In genomic region chr4:40199999-40200880, GRCh38 we compare ENCODE assay signal across 9 cellular contexts. TPM values are rescaled to one million over a fixed set of nuclear protein-coding genes. Genes with fewer than 3 reads are reported as not detected.
DNase-seq lines count a peak whose midpoint lies in the region; ATAC-seq, FAIRE-seq and TF ChIP-seq lines count a peak whose summit lies in the region.
"Had no signal": no experiment of that assay in that cellular context is flagged by ENCODE, and none has a peak within 500 bp of the region (broad histone marks: within the 10 kb centered on the region; RNA-seq: fewer than 3 reads in every experiment).

No MANE protein-coding gene starts in this region.

- TF ChIP-seq POLR2A in GM12878 (IDR thresholded peaks at IDR 0.05; ENCODE audit: low read depth, low read length), result peak; percentile 79

- peak; percentile 47 for ATAC-seq in HG03103 (IDR thresholded peaks at IDR 0.05; ENCODE audit: low read depth, unreplicated experiment)
- peak; percentile 16 to 43 (median 35) for ATAC-seq in T-cell (replicated peaks in 1 of 4)
- peak; percentile 52 for ATAC-seq in GM12878
- no peak for ATAC-seq in aorta (ENCODE audit: low FRiP score)

- peak overlapping the region; percentile 95 to 96 for H3K27ac Mint-ChIP-seq in T-cell

- RAD21 ChIA-PET in GM12878 (lab: Charles Lee; ENCODE audit: unreplicated experiment), result interaction anchor here (0.5 to 18.0 kb wide), 15 partner anchors 8 to 1763 kb away, joined by 3 to 356 read pairs (median 8); no protein-coding TSS in a partner anchor

- H3K79me2 ChIP-seq in GM12878 (ENCODE audit: control insufficient read depth, insufficient read depth, low read length), result peaks cover 98% of the 10 kb centered on the region

- no peaks in the 10 kb centered on the region for H3K27me3 Mint-ChIP-seq in T-cell

- H2AFZ ChIP-seq in GM12878 (ENCODE audit: control insufficient read depth, low read depth, low read length), result no peak overlapping the region

- H3K4me3 ChIP-seq in GM12878, result peak overlapping the region; percentile 88
- no peak overlapping the region for H3K4me3 ChIP-seq in aorta (ENCODE audit: low read length in 2 of 2)
- H3K4me3 ChIP-seq: cardiac muscle cell had no signal

- no peaks in the 10 kb centered on the region for H3K9me3 Mint-ChIP-seq in T-cell

- no peaks in the 10 kb centered on the region for H3K9me3 ChIP-seq in GM12878 (replicated peaks; ENCODE audit: control insufficient read depth, insufficient read depth, low read length)
- H3K9me3 ChIP-seq in aorta (ENCODE audit: control insufficient read depth, low read length), result no peaks in the 10 kb centered on the region

- H3K36me3 ChIP-seq in GM12878 (ENCODE audit: control insufficient read depth in 2 of 2, insufficient read depth in 2 of 2, low read length in 1 of 2), result no peaks in the 10 kb centered on the region; a peak in 1 of 4 replicates
- no peaks in the 10 kb centered on the region for H3K36me3 ChIP-seq in aorta (ENCODE audit: control insufficient read depth in 1 of 2, insufficient read depth in 2 of 2, low read length in 1 of 2)
- H3K36me3 ChIP-seq: cardiac muscle cell had no signal

- peaks cover 8% of the 10 kb centered on the region for H3K4me1 ChIP-seq in GM12878 (ENCODE audit: control insufficient read depth, insufficient read depth, low read length)
- H3K4me1 ChIP-seq in aorta (ENCODE audit: control insufficient read depth in 1 of 2, insufficient read depth in 2 of 2, low read length in 2 of 2), result no peaks in the 10 kb centered on the region

- no peaks in the 10 kb centered on the region; the same call in 1 of the 2 replicates for H4K20me1 ChIP-seq in GM12878 (ENCODE audit: control insufficient read depth, insufficient read depth)

- peaks cover 40 to 58% (median 52%) of the 10 kb centered on the region in 3 donors for H3K4me1 Mint-ChIP-seq in T-cell

- H3K27me3 ChIP-seq in GM12878 (replicated peaks in 1 of 2; ENCODE audit: control insufficient read depth in 2 of 2, insufficient read depth in 2 of 2, low read length in 1 of 2) (no peaks in the 10 kb centered on the region), aorta (ENCODE audit: control insufficient read depth in 1 of 2, insufficient read depth in 2 of 2, low read length in 1 of 2) (no peaks in the 10 kb centered on the region)
- H3K27me3 ChIP-seq: cardiac muscle cell had no signal

- no peak for TF ChIP-seq CTCF in GM12878 (IDR thresholded peaks at IDR 0.05 in 2 of 3, conservative IDR thresholded peaks at IDR 0.05 in 1 of 3; ENCODE audit: control insufficient read depth in 2 of 3, extremely low read depth in 1 of 3, insufficient read depth in 1 of 3, low read depth in 3 of 3, low read length in 3 of 3)

- H3K4me3 Mint-ChIP-seq in T-cell, result peak overlapping the region; percentile 96 to 99 (median 98)

- H3K9ac ChIP-seq in GM12878 (ENCODE audit: control insufficient read depth, insufficient read depth, low read length), result peak overlapping the region; percentile 99

- intact Hi-C loops in GM12878 (cut with micrococcal nuclease; ENCODE audit: unreplicated experiment), result loop anchor here (1.0 to 10.0 kb wide), 8 partner anchors 13 to 1155 kb away; no protein-coding TSS in a partner anchor
- intact Hi-C loops in aorta (cut with DNase I), result no loop called here

- SMC1A ChIA-PET in GM12878 (lab: Charles Lee; ENCODE audit: uncharacterized antibody, unreplicated experiment), result interaction anchor here (0.7 to 20.3 kb wide), 15 partner anchors 8 to 473 kb away, joined by 3 to 374 read pairs (median 5); no protein-coding TSS in a partner anchor

- CTCF ChIA-PET in T-cell (lab: Charles Lee) (interaction anchor here (0.5 to 1.9 kb wide), 15 partner anchors 14 to 732 kb away, joined by 3 to 6 read pairs (median 5); no protein-coding TSS in a partner anchor), GM12878 (lab: Yijun Ruan, JAX) (interaction anchor here (0.6 to 1.9 kb wide), 15 partner anchors 8 to 117 kb away, joined by 3 to 17 read pairs (median 4); no protein-coding TSS in a partner anchor)

- peak; percentile 79 to 93 for TF ChIP-seq EP300 in GM12878 (IDR thresholded peaks at IDR 0.05; ENCODE audit: borderline replicate concordance in 1 of 2, control insufficient read depth in 1 of 2, low read depth in 2 of 2, low read length in 2 of 2)

- no TSS peak for BruUV-seq in GM12878 (replicated peaks; lab: Mats Ljungman, UMichigan)

- WGBS in GM12878 (ENCODE audit: insufficient coverage, insufficient replicate concordance, low lambda C conversion rate, missing lambda C conversion rate), result 1% methylated on average over 15 of the region's 15 CpGs
- 78 to 81% methylated on average over 15 of the region's 15 CpGs for WGBS in aorta, 2 donors

- POLR2A ChIA-PET in T-cell (lab: Charles Lee) (interaction anchor here (0.6 to 4.4 kb wide), 31 partner anchors 7 to 144 kb away, joined by 3 to 47 read pairs (median 5); partner anchors contain the start of gene N4BP2 (in 1 of the 2)), GM12878 (lab: Charles Lee) (interaction anchor here (0.8 to 12.0 kb wide), 15 partner anchors 8 to 427 kb away, joined by 3 to 214 read pairs (median 6); partner anchors contain the start of gene N4BP2)

- in situ Hi-C loops in GM12878 (cut with MboI), result loop anchor here (5.0 to 25.0 kb wide), 3 partner anchors 107 to 1388 kb away; partner anchors contain the start of genes SMIM14 and TLR1

- H3K36me3 Mint-ChIP-seq in T-cell, result peaks cover 52% of the 10 kb centered on the region

- peak; percentile 89 for FAIRE-seq in GM12878 (lab: Jason Lieb, UNC)

- no peak for TF ChIP-seq RAD21 in GM12878 (IDR thresholded peaks at IDR 0.05; ENCODE audit: insufficient read depth, low read depth, low read length)

- DNase-seq in activated gamma-delta T cell treated with Interleukin-2 at 50 U/mL for 16 hours (peak; percentile 60), activated gamma-delta T cell (lab: John Stamatoyannopoulos, UW) (no peak), T-cell (peak in 23 of 34 experiments; percentile 39 to 65 (median 49)), GM12878 (ENCODE audit: low read depth, low spot score) (peak; percentile 93), DMS 273 treated with DMSO at 0.1 percent for 48 hours (lab: John Stamatoyannopoulos, UW) (no peak), aorta (no peak)
- DNase-seq in stimulated activated CD4-positive, alpha-beta T cell treated with anti-CD3 and anti-CD28 coated beads, Interleukin-4, amount 100 ng/mL, for 1 hour, result peak; percentile 37

- peak overlapping the region; percentile 75 for H3K4me2 ChIP-seq in GM12878 (ENCODE audit: control insufficient read depth, insufficient read depth)

- H3K27ac ChIP-seq in GM12878 (ENCODE audit: control insufficient read depth, insufficient read depth) (peak overlapping the region; percentile 92), aorta (ENCODE audit: low read depth in 1 of 2, low read length in 2 of 2) (no peak overlapping the region)
- H3K27ac ChIP-seq: cardiac muscle cell had no signal

TF ChIP-seq in GM12878, 131 proteins besides CTCF, POLR2A, EP300 and RAD21 (continues in another document):
- TF ChIP-seq NR2C1 (IDR thresholded peaks at IDR 0.05) (no peak), FOXK2 (IDR thresholded peaks at IDR 0.05) (no peak), POLR2AphosphoS5 (IDR thresholded peaks at IDR 0.05; ENCODE audit: low read length) (peak; percentile 93), BACH1 (IDR thresholded peaks at IDR 0.05; ENCODE audit: borderline replicate concordance) (peak; percentile 73; the same call in 1 of the 2 replicates), PKNOX1 (IDR thresholded peaks at IDR 0.05) (no peak), CBFB (IDR thresholded peaks at IDR 0.05; ENCODE audit: low read depth) (peak; percentile 87; the same call in 1 of the 2 replicates), BCL3 (IDR thresholded peaks at IDR 0.05; ENCODE audit: borderline replicate concordance, insufficient read depth, low read depth, low read length, poor library complexity, severe bottlenecking) (peak; percentile 71), JUND (IDR thresholded peaks at IDR 0.05; ENCODE audit: low read depth, low read length) (0 out of 2 replicates have a peak, but pooled peaks have one; percentile 29)

RNA-seq across cellular contexts. Expression of gene RHOH, which starts 3.4 kb away (rescaled TPM):
- total RNA-seq in T-cell (100 to 1,000 TPM; 174 to 436 (median 216) TPM), GM12878 (2014; rRNA removed) (47.2 and 49.3 TPM in 2 replicates), GM12878 (2014; rRNA removed; fragmentation: Illumina TruSeq; extraction: Trizol) (46.5 and 48.1 TPM in 2 replicates), GM12878 (2021) (64.5 and 65.7 TPM in 2 replicates), aorta (1 to 10 TPM; 3.3 to 4.1 TPM)
- 89.6 and 93.8 TPM in 2 replicates for total RNA-seq in GM12878 (2013; cell fraction: nucleolus; rRNA removed)
- polyA plus RNA-seq in GM12878 (2011; ENCODE audit: low read depth), result 44.8 TPM
- polyA plus RNA-seq in GM12878 (2011; rRNA removed) (120 and 128 TPM in 2 replicates), GM12878 (2014; fragmentation: Illumina TruSeq; extraction: Trizol) (51.9 and 67.1 TPM in 2 replicates), GM12878 (2014; fragmentation: Nextera tagmentation; extraction: Ambion mirVana) (10 to 100 TPM; 48.9 to 78.4 TPM), GM12878 (2014; rRNA removed) (48.4 and 49.5 TPM in 2 replicates), GM12878 (2016; fragmentation: Nextera tagmentation; extraction: Ambion mirVana) (10 to 100 TPM; 63.8 to 64.4 TPM), aorta (1 to 10 TPM in 1 of 2 donors, under 1 TPM in 1; 0.74 to 3.3 TPM)
- 117 and 119 TPM in 2 replicates for polyA plus RNA-seq in GM12878 (2011; cell fraction: cytosol; rRNA removed)
- 75.7 and 87.1 TPM in 2 replicates for polyA plus RNA-seq in GM12878 (2011; cell fraction: nucleus; rRNA removed)
- 56.8 and 82.4 TPM in 2 replicates for polyA plus RNA-seq in GM12878 (2012)
- polyA minus RNA-seq in GM12878 (2011; rRNA and poly(A)+ RNA removed), result 176 and 260 TPM in 2 replicates
- 56.8 and 63.4 TPM in 2 replicates for polyA minus RNA-seq in GM12878 (2011; cell fraction: cytosol; rRNA and poly(A)+ RNA removed)
- polyA minus RNA-seq in GM12878 (2011; cell fraction: nucleus; rRNA and poly(A)+ RNA removed), result 91.3 and 105 TPM in 2 replicates
- total RNA-seq: cardiac muscle cell had no signal
- polyA plus RNA-seq: cardiac muscle cell had no signal

Comparison
In these comparisons a context has a peak if more than half of its experiments do, and no peak if none do; other contexts are left out.
1. DNase-seq: peak in activated gamma-delta T cell treated with Interleukin-2 at 50 U/mL for 16 hours (single experiment), T-cell (23 of 34), GM12878 (single experiment) and stimulated activated CD4-positive, alpha-beta T cell treated with anti-CD3 and anti-CD28 coated beads, Interleukin-4, amount 100 ng/mL, for 1 hour (single experiment); none in activated gamma-delta T cell (single experiment), DMS 273 treated with DMSO at 0.1 percent for 48 hours (single experiment) and aorta (0 of 2).
2. RNA of gene RHOH, which starts 3.4 kb away (total RNA-seq): 174 to 436 TPM in T-cell and 46.5 to 93.8 TPM in GM12878; 3.3 to 4.1 TPM in aorta; every median in the first group is over 4 times any median in the second.